ENCODE assay signal across 8 cellular contexts in the genomic region with DNA sequence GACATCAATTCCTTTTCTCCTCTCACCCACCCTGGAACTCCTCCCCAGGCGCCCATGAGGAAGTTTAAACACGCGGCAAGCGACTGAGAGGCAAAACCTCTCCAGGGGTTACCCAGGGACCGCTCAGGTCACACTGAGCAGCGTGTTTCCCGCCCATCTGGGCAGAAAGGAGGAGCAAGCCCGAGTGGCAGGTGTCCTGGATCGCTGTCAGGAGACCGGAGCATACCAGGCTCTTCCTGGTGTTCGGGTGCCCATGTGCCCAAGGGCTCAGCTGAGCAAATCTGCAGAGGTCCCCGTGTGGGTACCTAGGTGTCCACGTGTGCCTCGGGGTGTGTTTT. TPM values are rescaled to one million over a fixed set of nuclear protein-coding genes. Genes with fewer than 3 reads are reported as not detected.
DNase-seq lines count a peak whose midpoint lies in the region; ATAC-seq and TF ChIP-seq lines count a peak whose summit lies in the region.

No MANE protein-coding gene starts in this region.

- no peaks in the 10 kb centered on the region for H3K27me3 ChIP-seq in HUES64 (ENCODE audit: insufficient read depth, low read length)
- H3K27me3 ChIP-seq in lung (ENCODE audit: control insufficient read depth, insufficient read depth), result no peaks in the 10 kb centered on the region

- H3K9ac ChIP-seq in HUES64 (ENCODE audit: low read depth, low read length), result peak overlapping the region; percentile 69

- DNase-seq in DMS 273 (lab: John Stamatoyannopoulos, UW; ENCODE audit: unreplicated experiment) (peak; percentile 89), RKO (ENCODE audit: low spot score) (peak; percentile 54), lung (ENCODE audit: low spot score) (peak; percentile 61), NCI-H1048 (lab: John Stamatoyannopoulos, UW) (no peak)

- H3K9me3 Mint-ChIP-seq in stimulated activated naive CD8-positive, alpha-beta T cell treated with anti-CD3 and anti-CD28 coated beads, Interleukin-15, Interleukin-2, amounts not matched to agents 100 ng/mL and 50 ng/mL, for 24 hours, result no peaks in the 10 kb centered on the region

- no peaks in the 10 kb centered on the region for H3K9me3 ChIP-seq in HUES64 (ENCODE audit: insufficient read depth, low read depth, low read length)
- H3K9me3 ChIP-seq in lung (ENCODE audit: control insufficient read depth in 2 of 2, insufficient read depth in 1 of 2, low read length in 1 of 2), result no peaks in the 10 kb centered on the region

- H3K27me3 Mint-ChIP-seq in stimulated activated naive CD8-positive, alpha-beta T cell treated with anti-CD3 and anti-CD28 coated beads, Interleukin-15, Interleukin-2, amounts not matched to agents 100 ng/mL and 50 ng/mL, for 24 hours, result no peaks in the 10 kb centered on the region

- H3K36me3 ChIP-seq in HUES64 (ENCODE audit: insufficient read depth, low read length) (peaks cover 14% of the 10 kb centered on the region), lung (ENCODE audit: control insufficient read depth in 2 of 2, insufficient read depth in 2 of 2, low read length in 2 of 2) (peaks cover 4 to 7% of the 10 kb centered on the region in 2 donors)

- H3K4me3 ChIP-seq in HUES64 (ENCODE audit: low read length) (peak overlapping the region; percentile 91), lung (peak overlapping the region; percentile 54)

- peak; percentile 16 for ATAC-seq in GM21381 (IDR thresholded peaks at IDR 0.05; ENCODE audit: unreplicated experiment)
- ATAC-seq in lung (ENCODE audit: insufficient read depth, low FRiP score), result peak; percentile 28

- peak overlapping the region; percentile 93 for H3K4me3 Mint-ChIP-seq in stimulated activated naive CD8-positive, alpha-beta T cell treated with anti-CD3 and anti-CD28 coated beads, Interleukin-15, Interleukin-2, amounts not matched to agents 100 ng/mL and 50 ng/mL, for 24 hours

- H3K36me3 Mint-ChIP-seq in stimulated activated naive CD8-positive, alpha-beta T cell treated with anti-CD3 and anti-CD28 coated beads, Interleukin-15, Interleukin-2, amounts not matched to agents 100 ng/mL and 50 ng/mL, for 24 hours (ENCODE audit: low read depth), result peaks cover 29% of the 10 kb centered on the region

- H3K27ac Mint-ChIP-seq in stimulated activated naive CD8-positive, alpha-beta T cell treated with anti-CD3 and anti-CD28 coated beads, Interleukin-15, Interleukin-2, amounts not matched to agents 100 ng/mL and 50 ng/mL, for 24 hours, result peak overlapping the region; percentile 100

- H3K4me1 ChIP-seq in HUES64 (ENCODE audit: insufficient read depth, low read length) (no peaks in the 10 kb centered on the region), lung (ENCODE audit: control insufficient read depth in 2 of 2, insufficient read depth in 2 of 2, low read length in 2 of 2) (no peaks in the 10 kb centered on the region)

- no peak overlapping the region; the same call in 1 of the 2 replicates for H3K27ac ChIP-seq in HUES64 (ENCODE audit: low read depth, low read length)
- peak overlapping the region; percentile 33 for H3K27ac ChIP-seq in cingulate gyrus (ENCODE audit: low read depth, low read length)
- H3K27ac ChIP-seq in lung (ENCODE audit: low read depth in 1 of 2, low read length in 1 of 2), result peak overlapping the region; percentile 54 to 91

- under 1% methylated on average over 14 of the region's 14 CpGs for WGBS in HUES64
- WGBS in lung, 2 donors, result 0% methylated on average over 14 of the region's 14 CpGs

- TF ChIP-seq CTCF in lung (IDR thresholded peaks at IDR 0.05; ENCODE audit: control extremely low read depth, extremely low read depth), result no peak

- H3K4me1 Mint-ChIP-seq in stimulated activated naive CD8-positive, alpha-beta T cell treated with anti-CD3 and anti-CD28 coated beads, Interleukin-15, Interleukin-2, amounts not matched to agents 100 ng/mL and 50 ng/mL, for 24 hours (ENCODE audit: low read depth), result peaks cover 35% of the 10 kb centered on the region

RNA-seq across cellular contexts. Expression of a gene that starts 0.5 kb away (rescaled TPM):
- 15.7 TPM for polyA plus RNA-seq in HUES64 (2013, experiment 1 of 2)
- 11.3 TPM for polyA plus RNA-seq in HUES64 (2013, experiment 2 of 2)
- total RNA-seq in lung, result 10 to 100 TPM in 1 of 2 donors, 1 to 10 TPM in 1; 9.8 to 27.4 TPM
- 10 to 100 TPM; 22.2 to 25.7 TPM for polyA plus RNA-seq in lung

RNA-seq across cellular contexts. Expression of a gene that starts 17.7 kb away (rescaled TPM):
- 10.3 TPM for polyA plus RNA-seq in HUES64 (2013, experiment 1 of 2)
- 16.5 TPM for polyA plus RNA-seq in HUES64 (2013, experiment 2 of 2)
- total RNA-seq in lung, result 10 to 100 TPM in 1 of 2 donors, 1 to 10 TPM in 1; 9.7 to 32.8 TPM
- polyA plus RNA-seq in lung, result 10 to 100 TPM; 13.2 to 34.8 TPM

RNA-seq across cellular contexts. Expression of a gene that starts 27.1 kb away (rescaled TPM):
- polyA plus RNA-seq in HUES64 (2013, experiment 1 of 2), result 97.2 TPM
- 95.4 TPM for polyA plus RNA-seq in HUES64 (2013, experiment 2 of 2)
- 10 to 100 TPM; 40.0 to 54.6 TPM for total RNA-seq in lung
- 10 to 100 TPM; 46.9 to 61.7 TPM for polyA plus RNA-seq in lung

RNA-seq across cellular contexts. Expression of a gene that starts 27.3 kb away (rescaled TPM):
- polyA plus RNA-seq in HUES64 (2013, experiment 1 of 2), result 26.4 TPM
- 30.3 TPM for polyA plus RNA-seq in HUES64 (2013, experiment 2 of 2)
- total RNA-seq in lung, result 10 to 100 TPM; 22.8 to 42.4 TPM
- 10 to 100 TPM; 26.4 to 35.9 TPM for polyA plus RNA-seq in lung
